ENCODE assay signal across 25 cellular contexts in genomic region chr1:3049164-3049563, GRCh38. TPM values are rescaled to one million over a fixed set of nuclear protein-coding genes. Genes with fewer than 3 reads are reported as not detected.
DNase-seq lines count a peak whose midpoint lies in the region; ATAC-seq and TF ChIP-seq lines count a peak whose summit lies in the region.
"Had no signal": no experiment of that assay in that cellular context is flagged by ENCODE, and none has a peak within 500 bp of the region (broad histone marks: within the 10 kb centered on the region; RNA-seq: fewer than 3 reads in every experiment).

No MANE protein-coding gene starts in this region.

- H3K9me3 Mint-ChIP-seq in activated CD8-positive, alpha-beta memory T cell treated with anti-CD3 and anti-CD28 coated beads, Interleukin-2, amount 10 ng/mL, durations not matched to agents 7 days and 5 days (ENCODE audit: low read depth): peaks cover 4% of the 10 kb centered on the region
- H3K9me3 Mint-ChIP-seq in CD14-positive monocyte: peaks cover 0 to 7% (median 3%) of the 10 kb centered on the region in 7 donors
- peaks cover 56% of the 10 kb centered on the region for H3K9me3 Mint-ChIP-seq in endodermal cell

- peaks cover 15% of the 10 kb centered on the region for H3K9me3 ChIP-seq in endodermal cell (ENCODE audit: control insufficient read depth, low read length)
- no peaks in the 10 kb centered on the region for H3K9me3 ChIP-seq in psoas muscle
- H3K9me3 ChIP-seq: Caco-2 had no signal

- no peak overlapping the region for H3K4me3 ChIP-seq in endodermal cell (ENCODE audit: low read length)
- no peak overlapping the region for H3K4me3 ChIP-seq in psoas muscle
- H3K4me3 ChIP-seq: BLaER1 had no signal

- H3K27me3 Mint-ChIP-seq in activated CD8-positive, alpha-beta memory T cell treated with anti-CD3 and anti-CD28 coated beads, Interleukin-2, amount 10 ng/mL, durations not matched to agents 7 days and 5 days: peaks cover 15% of the 10 kb centered on the region
- H3K27me3 Mint-ChIP-seq in CD14-positive monocyte (ENCODE audit: low read depth in 3 of 3) (peaks cover 0 to 11% (median 5%) of the 10 kb centered on the region in 3 donors), endodermal cell (ENCODE audit: insufficient read depth) (peaks cover 6% of the 10 kb centered on the region)

- peak; percentile 18 for DNase-seq in activated CD8-positive, alpha-beta memory T cell treated with anti-CD3 and anti-CD28 coated beads, Interleukin-2, amount 50 U/mL, for 48 hours
- no peak for DNase-seq in activated CD8-positive, alpha-beta memory T cell treated with anti-CD3 and anti-CD28 coated beads, Interleukin-2, amount 10 ng/mL, durations not matched to agents 7 days and 5 days
- peak; percentile 25 for DNase-seq in CD14-positive monocyte (ENCODE audit: low spot score)
- DNase-seq in endodermal cell: peak; percentile 17
- DNase-seq in posterior vena cava (ENCODE audit: low spot score): peak; percentile 34
- DNase-seq in activated CD4-positive, CD25-positive, alpha-beta regulatory T cell treated with anti-CD3 and anti-CD28 coated beads, Interleukin-2, amount 50 U/mL, for 72 hours: no peak
- no peak for DNase-seq in iPS-NIHi7 (ENCODE audit: extremely low spot score)
- DNase-seq in psoas muscle: no peak
- DNase-seq: ACHN; Caco-2; CD4-positive, alpha-beta memory T cell; DMS 273 treated with DMSO at 0.1 percent for 48 hours; DMS79 treated with DMSO at 0.1 percent for 48 hours; KG1; NCI-H1092 treated with DMSO at 0.1 percent for 48 hours; NCI-H1436 treated with DMSO at 0.1 percent for 48 hours; NCI-H1930; NCI-H226; NCI-H510A treated with DMSO at 0.1 percent for 48 hours; NCI-H748 treated with DMSO at 0.1 percent for 48 hours had no signal

- CTCF ChIA-PET in activated CD8-positive, alpha-beta memory T cell treated with anti-CD3 and anti-CD28 coated beads, Interleukin-2, amount 10 ng/mL, durations not matched to agents 7 days and 5 days (lab: Charles Lee): no interaction called here

- intact Hi-C loops in CD14-positive monocyte (cut with micrococcal nuclease): no loop called here
- intact Hi-C loops in posterior vena cava (cut with DNase I): no loop called here
- intact Hi-C loops in psoas muscle (cut with DNase I): no loop called here

- TF ChIP-seq CTCF in CD14-positive monocyte (IDR thresholded peaks at IDR 0.05) (no peak), endodermal cell (conservative IDR thresholded peaks at IDR 0.05) (no peak), psoas muscle (IDR thresholded peaks at IDR 0.05) (no peak)

- H3K4me1 Mint-ChIP-seq in activated CD8-positive, alpha-beta memory T cell treated with anti-CD3 and anti-CD28 coated beads, Interleukin-2, amount 10 ng/mL, durations not matched to agents 7 days and 5 days: no peaks in the 10 kb centered on the region
- H3K4me1 Mint-ChIP-seq in CD14-positive monocyte (no peaks in the 10 kb centered on the region), endodermal cell (no peaks in the 10 kb centered on the region)

- no peaks in the 10 kb centered on the region for H3K27me3 ChIP-seq in endodermal cell (ENCODE audit: control insufficient read depth, insufficient read depth, low read length, poor library complexity, severe bottlenecking)
- H3K27me3 ChIP-seq in psoas muscle (ENCODE audit: insufficient read depth in 3 of 3, low read length in 2 of 3): peaks cover 0 to 33% (median 12%) of the 10 kb centered on the region in 3 donors
- H3K27me3 ChIP-seq: BLaER1 had no signal

- 71 to 72% methylated on average over 7 of the region's 7 CpGs for WGBS in endodermal cell (ENCODE audit: insufficient coverage in 1 of 2, insufficient read length in 1 of 2), 2 experiments
- WGBS in psoas muscle, 3 donors: 77 to 86% (median 77%) methylated on average over 7 of the region's 7 CpGs

- H3K27ac Mint-ChIP-seq in activated CD8-positive, alpha-beta memory T cell treated with anti-CD3 and anti-CD28 coated beads, Interleukin-2, amount 10 ng/mL, durations not matched to agents 7 days and 5 days: no peak overlapping the region
- no peak overlapping the region for H3K27ac Mint-ChIP-seq in CD14-positive monocyte
- H3K27ac Mint-ChIP-seq in endodermal cell: no peak overlapping the region
- H3K27ac Mint-ChIP-seq: CD4-positive, alpha-beta memory T cell had no signal

- H3K36me3 ChIP-seq in endodermal cell (ENCODE audit: control insufficient read depth, insufficient read depth, low read length) (no peaks in the 10 kb centered on the region), psoas muscle (ENCODE audit: insufficient read depth in 1 of 2, low read depth in 1 of 2) (no peaks in the 10 kb centered on the region)
- H3K36me3 ChIP-seq: BLaER1 had no signal

- H3K4me3 Mint-ChIP-seq in activated CD8-positive, alpha-beta memory T cell treated with anti-CD3 and anti-CD28 coated beads, Interleukin-2, amount 10 ng/mL, durations not matched to agents 7 days and 5 days: no peak overlapping the region
- H3K4me3 Mint-ChIP-seq in CD14-positive monocyte (no peak overlapping the region), endodermal cell (no peak overlapping the region)
- H3K4me3 Mint-ChIP-seq: CD4-positive, alpha-beta memory T cell had no signal

- peaks cover 3% of the 10 kb centered on the region for H3K36me3 Mint-ChIP-seq in activated CD8-positive, alpha-beta memory T cell treated with anti-CD3 and anti-CD28 coated beads, Interleukin-2, amount 10 ng/mL, durations not matched to agents 7 days and 5 days
- H3K36me3 Mint-ChIP-seq in CD14-positive monocyte (no peaks in the 10 kb centered on the region), endodermal cell (ENCODE audit: low read depth) (peaks cover 3% of the 10 kb centered on the region)
- H3K36me3 Mint-ChIP-seq: CD4-positive, alpha-beta memory T cell had no signal

- no peak overlapping the region for H3K27ac ChIP-seq in endodermal cell (ENCODE audit: low read depth, low read length)
- no peak overlapping the region for H3K27ac ChIP-seq in psoas muscle
- H3K27ac ChIP-seq: 22Rv1, BLaER1, HL-60 had no signal

- no peak overlapping the region for H3K9ac ChIP-seq in endodermal cell (ENCODE audit: extremely low read depth, low read length, poor library complexity, severe bottlenecking)
- H3K9ac ChIP-seq: BLaER1 had no signal

- H3K4me1 ChIP-seq in endodermal cell (ENCODE audit: control insufficient read depth, insufficient read depth, low read length) (no peaks in the 10 kb centered on the region), psoas muscle (no peaks in the 10 kb centered on the region)
- H3K4me1 ChIP-seq: BLaER1, Caco-2 had no signal

- no peak for ATAC-seq in activated CD8-positive, alpha-beta memory T cell treated with anti-CD3 and anti-CD28 coated beads, Interleukin-2, amount 10 ng/mL, durations not matched to agents 7 days and 5 days
- no peak for ATAC-seq in psoas muscle

RNA-seq across cellular contexts. Expression of gene PRDM16, which starts 19.8 kb away (rescaled TPM):
- not detected for total RNA-seq in activated CD8-positive, alpha-beta memory T cell treated with anti-CD3 and anti-CD28 coated beads, Interleukin-2, amount 10 ng/mL, durations not matched to agents 7 days and 5 days
- polyA plus RNA-seq in CD14-positive monocyte: not detected
- total RNA-seq in endodermal cell: 1 to 10 TPM; 2.1 to 4.0 TPM
- polyA plus RNA-seq in endodermal cell (2013, experiment 1 of 2): 9.2 TPM
- 6.9 TPM for polyA plus RNA-seq in endodermal cell (2013, experiment 2 of 2)
- 10 to 100 TPM; 15.8 to 21.1 TPM for total RNA-seq in posterior vena cava
- total RNA-seq in psoas muscle: 1 to 10 TPM in 1 of 4 donors, under 1 TPM in 3; 0.20 to 1.2 (median 0.50) TPM
- under 1 TPM; 0.04 to 0.31 (median 0.20) TPM for polyA plus RNA-seq in psoas muscle
- total RNA-seq: CD4-positive, alpha-beta memory T cell; HT-29 had no signal
- polyA plus RNA-seq: CD4-positive, alpha-beta memory T cell had no signal

RNA-seq across cellular contexts. Expression of gene ACTRT2, which starts 27.9 kb away (rescaled TPM):
- total RNA-seq in activated CD8-positive, alpha-beta memory T cell treated with anti-CD3 and anti-CD28 coated beads, Interleukin-2, amount 10 ng/mL, durations not matched to agents 7 days and 5 days: not detected
- not detected for polyA plus RNA-seq in CD14-positive monocyte
- total RNA-seq in endodermal cell: not detected
- polyA plus RNA-seq in endodermal cell (2013, experiment 1 of 2): not detected
- polyA plus RNA-seq in endodermal cell (2013, experiment 2 of 2): not detected
- total RNA-seq in posterior vena cava: not detected
- total RNA-seq in psoas muscle: not detected
- not detected for polyA plus RNA-seq in psoas muscle
- total RNA-seq: Caco-2; CD4-positive, alpha-beta memory T cell; H4; HT-29 had no signal
- polyA plus RNA-seq: CD4-positive, alpha-beta memory T cell had no signal

Comparison
In these comparisons a context has a peak if more than half of its experiments do, and no peak if none do; other contexts are left out.
1. DNase-seq: peak in activated CD8-positive, alpha-beta memory T cell treated with anti-CD3 and anti-CD28 coated beads, Interleukin-2, amount 50 U/mL, for 48 hours (single experiment), CD14-positive monocyte (single experiment), endodermal cell (single experiment) and posterior vena cava (single experiment); none in activated CD8-positive, alpha-beta memory T cell treated with anti-CD3 and anti-CD28 coated beads, Interleukin-2, amount 10 ng/mL, durations not matched to agents 7 days and 5 days (single experiment), activated CD4-positive, CD25-positive, alpha-beta regulatory T cell treated with anti-CD3 and anti-CD28 coated beads, Interleukin-2, amount 50 U/mL, for 72 hours (single experiment), iPS-NIHi7 (single experiment) and psoas muscle (0 of 2).